Comparison of ENCODE assay signal across 3 cellular contexts in the genomic region with DNA sequence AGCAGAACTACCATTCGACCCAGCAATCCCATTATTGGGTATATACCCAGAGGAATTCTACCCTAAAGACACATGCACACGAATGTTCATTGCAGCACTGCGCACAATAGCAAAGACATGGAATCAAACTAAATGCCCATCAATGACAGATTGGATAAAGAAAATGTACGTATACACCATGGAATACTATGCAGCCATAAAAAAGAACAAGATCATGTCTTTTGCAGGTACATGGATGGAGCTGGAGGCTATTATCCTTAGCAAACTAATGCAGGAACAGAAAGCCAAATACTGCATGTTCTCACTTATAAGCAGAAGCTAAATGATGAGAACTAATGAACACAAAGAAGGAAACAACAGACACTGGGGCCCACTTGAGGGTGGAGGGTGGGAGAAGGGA. TPM values are rescaled to one million over a fixed set of nuclear protein-coding genes. Genes with fewer than 3 reads are reported as not detected.
DNase-seq lines count a peak whose midpoint lies in the region; ATAC-seq, FAIRE-seq and TF ChIP-seq lines count a peak whose summit lies in the region.
"Not testable (repeated sequence)": the region's sequence is repeated elsewhere in the genome, so short reads cannot be mapped to it uniquely, and the experiment has no call there.
"Had no signal": no experiment of that assay in that cellular context is flagged by ENCODE, and none has a peak within 500 bp of the region (broad histone marks: within the 10 kb centered on the region; RNA-seq: fewer than 3 reads in every experiment).

No MANE protein-coding gene starts in this region.

- CTCF ChIA-PET in HEK293 (lab: Yijun Ruan, JAX): interaction anchor here (0.7 to 1.1 kb wide), 2 partner anchors 94 to 114 kb away, joined by 3 to 4 read pairs; no protein-coding TSS in a partner anchor
- CTCF ChIA-PET in K562 (lab: Yijun Ruan, JAX; ENCODE audit: low intra/inter-chr PET ratio): not testable (repeated sequence)

- TF ChIP-seq POLR2A in K562 (conservative IDR thresholded peaks at IDR 0.05): not testable (repeated sequence)

- not testable (repeated sequence) for H3K4me1 ChIP-seq in HEK293 (ENCODE audit: control insufficient read depth, insufficient read depth, low read length); K562 (replicated peaks in 1 of 2; ENCODE audit: control insufficient read depth in 2 of 2, insufficient read depth in 2 of 2, low read length in 2 of 2)

- in situ Hi-C loops in K562 (cut with MboI): not testable (repeated sequence)

- not testable (repeated sequence) for TF ChIP-seq CTCF in HEK293 (tag by site-specific recombination; IDR thresholded peaks at IDR 0.05); K562 (IDR thresholded peaks at IDR 0.05 in 2 of 3, conservative IDR thresholded peaks at IDR 0.05 in 1 of 3; ENCODE audit: insufficient read depth in 2 of 3, low read depth in 1 of 3, low read length in 3 of 3)

- not testable (repeated sequence) for BruUV-seq in K562 (replicated peaks; lab: Mats Ljungman, UMichigan)

- ATAC-seq in K562: not testable (repeated sequence)

- not testable (repeated sequence) for H4K20me1 ChIP-seq in K562 (replicated peaks; ENCODE audit: control insufficient read depth, insufficient read depth, low read length)

- 77% methylated on average over 4 of the region's 4 CpGs for WGBS in K562 (ENCODE audit: insufficient coverage, low coverage, missing lambda C conversion rate)

- H3K36me3 ChIP-seq in HEK293 (ENCODE audit: control insufficient read depth in 2 of 2, insufficient read depth in 1 of 2, low read length in 2 of 2); K562 (ENCODE audit: control insufficient read depth, insufficient read depth, low read length): not testable (repeated sequence)

- not testable (repeated sequence) for H3K79me2 ChIP-seq in K562 (ENCODE audit: control insufficient read depth, insufficient read depth, low read length)

- not testable (repeated sequence) for TF ChIP-seq RAD21 in K562 (CRISPR knock-in tag; conservative IDR thresholded peaks at IDR 0.05 in 1 of 2, IDR thresholded peaks at IDR 0.05 in 1 of 2)

- not testable (repeated sequence) for H3K27ac ChIP-seq in HEK293 (ENCODE audit: extremely low read depth, low read depth, low read length); K562 (ENCODE audit: extremely low read depth, low read depth, low read length)

- not testable (repeated sequence) for H3K9ac ChIP-seq in K562 (ENCODE audit: insufficient read depth in 1 of 2, low read depth in 2 of 2, low read length in 2 of 2)

- not testable (repeated sequence) for H3K4me2 ChIP-seq in K562 (ENCODE audit: insufficient read depth, low read length)

- not testable (repeated sequence) for H3K9me1 ChIP-seq in K562 (ENCODE audit: control insufficient read depth, insufficient read depth, low read length)

- H2AFZ ChIP-seq in K562 (ENCODE audit: low read depth, low read length): not testable (repeated sequence)

- not testable (repeated sequence) for DNase-seq in K562 (ENCODE audit: extremely low read depth in 1 of 4, low spot score in 3 of 4)

- intact Hi-C loops in K562 (cut with micrococcal nuclease): not testable (repeated sequence)

- not testable (repeated sequence) for H3K9me3 ChIP-seq in HEK293 (ENCODE audit: control insufficient read depth, insufficient read depth, low read depth, low read length); K562 (replicated peaks; ENCODE audit: control insufficient read depth, insufficient read depth, low read depth, low read length)

- POLR2A ChIA-PET in HEK293 (lab: Yijun Ruan, JAX): not testable (repeated sequence)
- POLR2A ChIA-PET in K562 (lab: Yijun Ruan, JAX): interaction anchor here (1.3 kb wide), 1 partner anchor 11 kb away, joined by 7 read pairs; no protein-coding TSS in a partner anchor

- TF ChIP-seq EP300 in K562 (IDR thresholded peaks at IDR 0.05; ENCODE audit: low read length): not testable (repeated sequence)

- H3K4me3 ChIP-seq in HEK293 (ENCODE audit: low read depth, low read length); K562: not testable (repeated sequence)

- not testable (repeated sequence) for FAIRE-seq in K562 (lab: Jason Lieb, UNC)

- H3K27me3 ChIP-seq in K562 (ENCODE audit: control insufficient read depth in 2 of 2, insufficient read depth in 2 of 2, low read length in 2 of 2): not testable (repeated sequence)

TF ChIP-seq in HEK293, 187 proteins besides CTCF, POLR2A, EP300 and RAD21:
- TF ChIP-seq, protein P1, sequence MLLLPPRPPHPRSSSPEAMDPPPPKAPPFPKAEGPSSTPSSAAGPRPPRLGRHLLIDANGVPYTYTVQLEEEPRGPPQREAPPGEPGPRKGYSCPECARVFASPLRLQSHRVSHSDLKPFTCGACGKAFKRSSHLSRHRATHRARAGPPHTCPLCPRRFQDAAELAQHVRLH (tag by site-specific recombination; IDR thresholded peaks at IDR 0.05): peak; percentile 76; the same call in 1 of the 2 replicates
- peak; percentile 96 for TF ChIP-seq ZNF146 (tag by site-specific recombination; IDR thresholded peaks at IDR 0.05)

TF ChIP-seq in K562, 482 proteins besides CTCF, POLR2A, EP300 and RAD21:
- TF ChIP-seq BCOR (IDR thresholded peaks at IDR 0.05): 0 out of 2 replicates have a peak, but pooled peaks have one; percentile 27
- TF ChIP-seq KDM1A (IDR thresholded peaks at IDR 0.05): 0 out of 4 replicates have a peak, but pooled peaks of 1 of the 2 experiments have one; percentile 11
- peak; percentile 91 for TF ChIP-seq ZNF146 (CRISPR knock-in tag; IDR thresholded peaks at IDR 0.05; ENCODE audit: unreplicated experiment)
TF ChIP-seq in K562: peak in this region for 3; not testable (repeated sequence) for 479.

RNA-seq across cellular contexts. Expression of a gene that starts 12.1 kb away (rescaled TPM):
- total RNA-seq in K562 (2011; cell fraction: chromatin; rRNA removed; ENCODE audit: low replicate concordance): 62.1 and 168 TPM in 2 replicates
- total RNA-seq in K562 (2011; cell fraction: nucleolus; rRNA removed): 28.7 and 34.9 TPM in 2 replicates
- 61.0 and 81.9 TPM in 2 replicates for total RNA-seq in K562 (2011; cell fraction: nucleoplasm; rRNA removed)
- total RNA-seq in K562 (2014; rRNA removed) (17.9 and 21.3 TPM in 2 replicates), K562 (2014; rRNA removed; fragmentation: Illumina TruSeq; extraction: Trizol) (42.6 and 44.6 TPM in 2 replicates), K562 (2015; rRNA removed; fragmentation: Illumina TruSeq; extraction: Trizol) (34.1 and 34.4 TPM in 2 replicates), K562 (2021) (27.0 and 27.4 TPM in 2 replicates)
- polyA plus RNA-seq in K562 (2011; rRNA removed) (37.1 and 48.2 TPM in 2 replicates), K562 (2014; fragmentation: Illumina TruSeq; extraction: Trizol) (30.8 and 38.3 TPM in 2 replicates), K562 (2014; fragmentation: Nextera tagmentation; extraction: Ambion mirVana) (10 to 100 TPM; 21.3 to 43.6 TPM), K562 (2014; rRNA removed) (24.1 and 31.5 TPM in 2 replicates)
- polyA plus RNA-seq in K562 (2011; cell fraction: cytosol; rRNA removed): 13.3 and 19.3 TPM in 2 replicates
- polyA plus RNA-seq in K562 (2011; cell fraction: nucleus; rRNA removed): 47.8 and 80.7 TPM in 2 replicates
- polyA plus RNA-seq in K562 (2012): 27.7 and 37.9 TPM in 2 replicates
- 52.9 and 57.7 TPM in 2 replicates for polyA minus RNA-seq in K562 (2011; rRNA and poly(A)+ RNA removed)
- polyA minus RNA-seq in K562 (2011; cell fraction: cytosol; rRNA and poly(A)+ RNA removed): 14.2 and 14.5 TPM in 2 replicates
- polyA minus RNA-seq in K562 (2011; cell fraction: nucleus; rRNA and poly(A)+ RNA removed): 30.6 and 73.8 TPM in 2 replicates

RNA-seq across cellular contexts. Expression of a gene that starts 45.0 kb away (rescaled TPM):
- total RNA-seq in K562 (2011; cell fraction: chromatin; rRNA removed; ENCODE audit: low replicate concordance): 29.4 and 37.7 TPM in 2 replicates
- 12.2 and 14.3 TPM in 2 replicates for total RNA-seq in K562 (2011; cell fraction: nucleolus; rRNA removed)
- total RNA-seq in K562 (2011; cell fraction: nucleoplasm; rRNA removed): 18.5 and 30.5 TPM in 2 replicates
- total RNA-seq in K562 (2014; rRNA removed) (6.7 and 6.9 TPM in 2 replicates), K562 (2014; rRNA removed; fragmentation: Illumina TruSeq; extraction: Trizol) (8.4 and 9.4 TPM in 2 replicates), K562 (2015; rRNA removed; fragmentation: Illumina TruSeq; extraction: Trizol) (8.6 and 8.7 TPM in 2 replicates), K562 (2021) (16.4 and 18.8 TPM in 2 replicates)
- polyA plus RNA-seq in K562 (2011; rRNA removed) (6.7 and 7.4 TPM in 2 replicates), K562 (2014; fragmentation: Illumina TruSeq; extraction: Trizol) (8.9 and 10.9 TPM in 2 replicates), K562 (2014; fragmentation: Nextera tagmentation; extraction: Ambion mirVana) (under 1 TPM; 0.96 TPM), K562 (2014; rRNA removed) (4.5 and 5.5 TPM in 2 replicates)
- 4.1 and 4.9 TPM in 2 replicates for polyA plus RNA-seq in K562 (2011; cell fraction: cytosol; rRNA removed)
- 6.1 and 9.4 TPM in 2 replicates for polyA plus RNA-seq in K562 (2011; cell fraction: nucleus; rRNA removed)
- 6.3 and 8.0 TPM in 2 replicates for polyA plus RNA-seq in K562 (2012)
- polyA minus RNA-seq in K562 (2011; rRNA and poly(A)+ RNA removed): 18.5 and 19.5 TPM in 2 replicates
- polyA minus RNA-seq in K562 (2011; cell fraction: cytosol; rRNA and poly(A)+ RNA removed): 5.2 and 7.5 TPM in 2 replicates
- polyA minus RNA-seq in K562 (2011; cell fraction: nucleus; rRNA and poly(A)+ RNA removed): 6.2 and 12.7 TPM in 2 replicates
- polyA plus RNA-seq: CD14-positive monocyte had no signal
